Comparison of ENCODE assay signal across 34 cellular contexts in genomic region chr1:230386863-230387262, GRCh38. TPM values are rescaled to one million over a fixed set of nuclear protein-coding genes. Genes with fewer than 3 reads are reported as not detected.
A peak's percentile ranks its signal among the peaks of the same experiment; 100 is the strongest.
DNase-seq lines count a peak whose midpoint lies in the region; ATAC-seq and TF ChIP-seq lines count a peak whose summit lies in the region.
"Had no signal": no experiment of that assay in that cellular context is flagged by ENCODE, and none has a peak within 500 bp of the region (broad histone marks: within the 10 kb centered on the region; RNA-seq: fewer than 3 reads in every experiment).

No MANE protein-coding gene starts in this region.

- no peak overlapping the region for H2AFZ ChIP-seq in osteoblast (ENCODE audit: low read length)

- no peak overlapping the region for H3K4me2 ChIP-seq in osteoblast (ENCODE audit: insufficient read depth, low read length)
- H3K4me2 ChIP-seq: A549; BLaER1; BLaER1 treated with 17β-estradiol and CSF1 and Interleukin-3, amounts not matched to agents 10 nM and 100 nM had no signal

- H3K27ac ChIP-seq in osteoblast (ENCODE audit: low read depth, low read length), result no peak overlapping the region
- H3K27ac ChIP-seq: 22Rv1; A549; BLaER1; BLaER1 treated with 17β-estradiol and CSF1 and Interleukin-3, amounts not matched to agents 10 nM and 100 nM; C4-2B had no signal

- peak overlapping the region in 3 of 5 experiments; percentile 54 to 83 (median 75) for H3K27ac Mint-ChIP-seq in brain
- H3K27ac Mint-ChIP-seq: B cell; CD14-positive monocyte; CD4-positive, alpha-beta memory T cell; CD4-positive, alpha-beta T cell; CD4-positive, CD25-positive, alpha-beta regulatory T cell; CD8-positive, alpha-beta memory T cell; CD8-positive, alpha-beta T cell had no signal

- peak; percentile 50 for ATAC-seq in Right ventricle myocardium superior (ENCODE audit: poor library complexity)
- peak; percentile 60 for ATAC-seq in left ventricle myocardium superior
- ATAC-seq in Right ventricle myocardium inferior, result no peak
- ATAC-seq: A549; CD8-positive, alpha-beta T cell had no signal

- peaks cover 5% of the 10 kb centered on the region for H3K27me3 Mint-ChIP-seq in brain

- no peaks in the 10 kb centered on the region for H4K20me1 ChIP-seq in osteoblast (ENCODE audit: insufficient read depth, low read length)
- H4K20me1 ChIP-seq: BLaER1 had no signal

- H3K4me3 ChIP-seq in osteoblast (ENCODE audit: insufficient read depth, low read length), result no peak overlapping the region
- H3K4me3 ChIP-seq: A549; BLaER1; BLaER1 treated with 17β-estradiol and CSF1 and Interleukin-3, amounts not matched to agents 10 nM and 100 nM had no signal

- intact Hi-C loops in Right ventricle myocardium superior (cut with DNase I), result no loop called here
- intact Hi-C loops in cardiac septum (cut with DNase I), result no loop called here
- intact Hi-C loops in left ventricle myocardium superior (cut with micrococcal nuclease), result no loop called here
- intact Hi-C loops in Right ventricle myocardium inferior (cut with DNase I), result no loop called here

- H3K9me3 ChIP-seq in osteoblast (ENCODE audit: low read depth, low read length), result no peaks in the 10 kb centered on the region
- H3K9me3 ChIP-seq: A549; BE2C; BLaER1; BLaER1 treated with 17β-estradiol and CSF1 and Interleukin-3, amounts not matched to agents 10 nM and 100 nM; Caco-2 had no signal

- TF ChIP-seq CTCF in brain (conservative IDR thresholded peaks at IDR 0.05), result no peak
- TF ChIP-seq CTCF in osteoblast (IDR thresholded peaks at IDR 0.05; ENCODE audit: extremely low read depth, low read depth, low read length), result no peak

- peaks cover 19% of the 10 kb centered on the region for H3K36me3 Mint-ChIP-seq in brain
- H3K36me3 Mint-ChIP-seq: CD14-positive monocyte; CD4-positive, alpha-beta memory T cell; CD4-positive, CD25-positive, alpha-beta regulatory T cell; CD8-positive, alpha-beta memory T cell; CD8-positive, alpha-beta T cell had no signal

- H3K4me1 Mint-ChIP-seq in brain, result peaks cover 60% of the 10 kb centered on the region
- H3K4me1 Mint-ChIP-seq: B cell; CD14-positive monocyte; CD4-positive, alpha-beta memory T cell; CD4-positive, CD25-positive, alpha-beta regulatory T cell; CD8-positive, alpha-beta memory T cell had no signal

- H3K9me3 Mint-ChIP-seq in brain, result no peaks in the 10 kb centered on the region
- H3K9me3 Mint-ChIP-seq: CD4-positive, alpha-beta memory T cell; CD4-positive, alpha-beta T cell; CD8-positive, alpha-beta memory T cell; CD8-positive, alpha-beta T cell had no signal

- no peaks in the 10 kb centered on the region for H3K4me1 ChIP-seq in osteoblast (ENCODE audit: insufficient read depth, low read length)

- no peaks in the 10 kb centered on the region for H3K36me3 ChIP-seq in osteoblast (ENCODE audit: insufficient read depth, low read length)
- H3K36me3 ChIP-seq: BE2C, BLaER1 had no signal

- no peak overlapping the region for H3K4me3 Mint-ChIP-seq in brain
- H3K4me3 Mint-ChIP-seq: B cell; CD14-positive monocyte; CD4-positive, alpha-beta memory T cell; CD4-positive, alpha-beta T cell; CD4-positive, CD25-positive, alpha-beta regulatory T cell; CD8-positive, alpha-beta memory T cell; CD8-positive, alpha-beta T cell had no signal

- no peak for DNase-seq in Right ventricle myocardium superior
- DNase-seq in cardiac septum (ENCODE audit: low spot score), result no peak
- DNase-seq in left ventricle myocardium superior, result no peak
- no peak for DNase-seq in Right ventricle myocardium inferior (ENCODE audit: missing footprints)
- peak; percentile 29 for DNase-seq in osteoblast (ENCODE audit: insufficient read length, low spot score, missing footprints)
- no peak for DNase-seq in activated CD4-positive, CD25-positive, alpha-beta regulatory T cell treated with anti-CD3 and anti-CD28 coated beads, Interleukin-2, amount 50 U/mL, for 72 hours
- no peak for DNase-seq in GM19240 (ENCODE audit: insufficient read length, low spot score)
- DNase-seq: 8988T; ACHN; AML-193; BE2C; Caco-2; Calu3; CD4-positive, alpha-beta memory T cell; CD4-positive, alpha-beta T cell; CD4-positive, CD25-positive, alpha-beta regulatory T cell; CD8-positive, alpha-beta memory T cell; CD8-positive, alpha-beta T cell; COR-L47; DMS 273 treated with DMSO at 0.1 percent for 48 hours; DMS153; DMS53; DMS79; DMS79 treated with DMSO at 0.1 percent for 48 hours; DND-41; EL had no signal

- no peaks in the 10 kb centered on the region for H3K79me2 ChIP-seq in osteoblast (ENCODE audit: insufficient read depth, low read length)

- no peaks in the 10 kb centered on the region for H3K27me3 ChIP-seq in osteoblast (ENCODE audit: insufficient read depth, low read length)
- H3K27me3 ChIP-seq: BE2C; BLaER1; BLaER1 treated with 17β-estradiol and CSF1 and Interleukin-3, amounts not matched to agents 10 nM and 100 nM had no signal

RNA-seq across cellular contexts. Expression of gene PGBD5, which starts 39.3 kb away (rescaled TPM):
- total RNA-seq in Right ventricle myocardium superior (12.8 TPM), cardiac septum (14.0 TPM), left ventricle myocardium superior (16.1 TPM), Right ventricle myocardium inferior (15.5 TPM), osteoblast (under 0.01 and 0.29 TPM in 2 replicates)
- polyA plus RNA-seq in brain (ENCODE audit: insufficient read depth, low read depth, low replicate concordance), result 38.5 TPM
- total RNA-seq: B cell; CD4-positive, alpha-beta memory T cell; CD4-positive, alpha-beta T cell; CD4-positive, CD25-positive, alpha-beta regulatory T cell; CD8-positive, alpha-beta memory T cell; CD8-positive, alpha-beta T cell had no signal
- polyA plus RNA-seq: CD14-positive monocyte; CD4-positive, alpha-beta memory T cell; CD4-positive, CD25-positive, alpha-beta regulatory T cell; CD8-positive, alpha-beta memory T cell had no signal

Comparison
In these comparisons a context has a peak if more than half of its experiments do, and no peak if none do; other contexts are left out.
1. RNA of gene PGBD5, which starts 39.3 kb away (total RNA-seq): 16.1 TPM in left ventricle myocardium superior (single experiment), 15.5 TPM in Right ventricle myocardium inferior (single experiment), 14.0 TPM in cardiac septum (single experiment) and 12.8 TPM in Right ventricle myocardium superior (single experiment); under 0.01 to 0.29 TPM in osteoblast; every median in the first group is over 10 times any median in the second.